Comparison of ENCODE assay signal across 25 cellular contexts in genomic region chr14:29868000-29868399, GRCh38. TPM values are rescaled to one million over a fixed set of nuclear protein-coding genes. Genes with fewer than 3 reads are reported as not detected.
DNase-seq lines count a peak whose midpoint lies in the region; ATAC-seq and TF ChIP-seq lines count a peak whose summit lies in the region.
"Had no signal": no experiment of that assay in that cellular context is flagged by ENCODE, and none has a peak within 500 bp of the region (broad histone marks: within the 10 kb centered on the region; RNA-seq: fewer than 3 reads in every experiment).

No MANE protein-coding gene starts in this region.

- intact Hi-C loops in IMR-90 (cut with micrococcal nuclease), result no loop called here

- H3K4ac ChIP-seq in IMR-90 (ENCODE audit: low read depth, low read length), result no peak overlapping the region

- no peak overlapping the region for H4K91ac ChIP-seq in IMR-90 (ENCODE audit: insufficient read depth, low read depth, low read length)

- no peaks in the 10 kb centered on the region; the same call in 1 of the 2 replicates for H4K20me1 ChIP-seq in IMR-90 (ENCODE audit: insufficient read depth, low read length)

- no peak overlapping the region for H2BK15ac ChIP-seq in IMR-90 (ENCODE audit: low read depth, low read length)

- H3K9ac ChIP-seq in IMR-90 (ENCODE audit: low read depth, low read length) (no peak overlapping the region), adipocyte (ENCODE audit: low read length) (no peak overlapping the region)
- H3K9ac ChIP-seq: KMS-11 had no signal

- BruUV-seq in IMR-90 (replicated peaks; lab: Mats Ljungman, UMichigan), result no TSS peak

- dilution Hi-C loops in IMR-90 (cut with HindIII; ENCODE audit: low sequenced_read_pairs, unreplicated experiment), result no loop called here

- no CpG with 5 or more reads among the region's 3 CpGs for WGBS in IMR-90 (ENCODE audit: extremely low coverage in 2 of 2, insufficient read length in 1 of 2), 2 experiments

- POLR2A ChIA-PET in IMR-90 (lab: Charles Lee; ENCODE audit: unreplicated experiment), result interaction anchor here (1.2 kb wide), 1 partner anchor 11 kb away, joined by 3 read pairs; no protein-coding TSS in a partner anchor

- H2BK120ac ChIP-seq in IMR-90 (ENCODE audit: low read depth, low read length), result no peak overlapping the region

- H3K4me3 ChIP-seq in IMR-90 (ENCODE audit: insufficient read depth, low read depth, low read length), result no peak overlapping the region
- H3K4me3 ChIP-seq in adipocyte (ENCODE audit: low read length), result no peak overlapping the region
- H3K4me3 ChIP-seq: breast epithelium, left ventricle myocardium inferior, right atrium auricular region, thoracic aorta had no signal

- no peak for TF ChIP-seq CTCF in IMR-90 (conservative IDR thresholded peaks at IDR 0.05; ENCODE audit: low read depth, low read length)
- TF ChIP-seq CTCF in omental fat pad (IDR thresholded peaks at IDR 0.05), result no peak

- no peak overlapping the region for H3K27ac ChIP-seq in IMR-90 (ENCODE audit: insufficient read depth, low read length)
- H3K27ac ChIP-seq: breast epithelium, KMS-11, left ventricle myocardium inferior, right atrium auricular region, thoracic aorta had no signal

- H3K18ac ChIP-seq in IMR-90 (ENCODE audit: low read depth, low read length), result no peak overlapping the region

- no peak overlapping the region for H4K8ac ChIP-seq in IMR-90 (ENCODE audit: low read depth in 2 of 2, low read length in 2 of 2)

- no peak overlapping the region for H4K5ac ChIP-seq in IMR-90 (ENCODE audit: low read depth, low read length)

- peaks cover 3% of the 10 kb centered on the region; the same call in 1 of the 2 replicates for H3K9me1 ChIP-seq in IMR-90 (ENCODE audit: insufficient read depth, low read length)

- H3K56ac ChIP-seq in IMR-90 (ENCODE audit: extremely low read depth, insufficient read depth, low read length), result no peak overlapping the region

- no peak overlapping the region for H2BK20ac ChIP-seq in IMR-90 (ENCODE audit: low read depth, low read length)

- DNase-seq in NCI-H1105 treated with DMSO at 0.1 percent for 48 hours (lab: John Stamatoyannopoulos, UW), result peak; percentile 16
- no peak for DNase-seq in NCI-H1105 (lab: John Stamatoyannopoulos, UW)
- DNase-seq in IMR-90, result peak; percentile 56
- peak; percentile 65 for DNase-seq in adipocyte (ENCODE audit: low read depth)
- DNase-seq in iris pigment epithelial cell (ENCODE audit: low read depth), result peak; percentile 45
- DNase-seq in omental fat pad (ENCODE audit: low spot score), result no peak
- no peak for DNase-seq in NOMO-1 (lab: John Stamatoyannopoulos, UW; ENCODE audit: unreplicated experiment in 2 of 2)
- DNase-seq: activated CD4-positive, alpha-beta T cell treated with anti-CD3 and anti-CD28 coated beads, Interleukin-2, amount 50 U/mL, for 4 hours; activated naive CD4-positive, alpha-beta T cell treated with Interleukin-2 at 50 U/mL for 16 hours; CD4-positive, alpha-beta T cell; islet precursor cell; left ventricle myocardium inferior; mesendoderm; NCI-H524 treated with DMSO at 0.1 percent for 48 hours; posterior cingulate gyrus; stimulated activated CD4-positive, alpha-beta T cell treated with anti-CD3 and anti-CD28 coated beads, Interleukin-1b, Interleukin-23, amount 100 ng/mL, for 48 hours; stimulated activated naive CD8-positive, alpha-beta T cell treated with anti-CD3 and anti-CD28 coated beads, Interleukin-15, Interleukin-2, amounts not matched to agents 100 U/mL and 50 U/mL, for 24 hours; T-helper 2 cell had no signal

- H3K23ac ChIP-seq in IMR-90 (ENCODE audit: low read depth, low read length), result no peak overlapping the region

- H3K36me3 ChIP-seq in IMR-90 (ENCODE audit: control insufficient read depth, insufficient read depth, low read length), result no peaks in the 10 kb centered on the region
- H3K36me3 ChIP-seq in adipocyte (ENCODE audit: control insufficient read depth, insufficient read depth, low read length, severe bottlenecking), result no peaks in the 10 kb centered on the region
- H3K36me3 ChIP-seq: breast epithelium, left ventricle myocardium inferior, right atrium auricular region, thoracic aorta had no signal

- peak overlapping the region; percentile 63; the same call in 1 of the 2 replicates for H3K4me2 ChIP-seq in IMR-90 (ENCODE audit: low read depth, low read length)
- H3K4me2 ChIP-seq: KMS-11 had no signal

- peaks cover 0 to 22% of the 10 kb centered on the region in 2 experiments; a peak in 2 of 4 replicates for H3K79me1 ChIP-seq in IMR-90 (ENCODE audit: low read depth in 1 of 2, low read length in 2 of 2)

- CTCF ChIA-PET in IMR-90 (lab: Yijun Ruan, JAX), result no interaction called here

- H3K4me1 ChIP-seq in IMR-90 (ENCODE audit: control insufficient read depth, insufficient read depth, low read length) (no peaks in the 10 kb centered on the region), adipocyte (ENCODE audit: control insufficient read depth, insufficient read depth, low read length) (peaks cover 8% of the 10 kb centered on the region)
- H3K4me1 ChIP-seq: breast epithelium, left ventricle myocardium inferior, right atrium auricular region had no signal

- in situ Hi-C loops in IMR-90 (cut with MboI; ENCODE audit: low sequenced_read_pairs), result no loop called here

- no peak overlapping the region for H3K14ac ChIP-seq in IMR-90 (replicated peaks; ENCODE audit: low read depth, low read length)

- TF ChIP-seq RAD21 in IMR-90 (IDR thresholded peaks at IDR 0.05; ENCODE audit: low read length), result no peak

- H3K9me3 ChIP-seq in IMR-90 (ENCODE audit: control insufficient read depth, insufficient read depth, low read length) (no peaks in the 10 kb centered on the region), adipocyte (ENCODE audit: control insufficient read depth, low read length) (no peaks in the 10 kb centered on the region)
- H3K9me3 ChIP-seq: breast epithelium, left ventricle myocardium inferior, right atrium auricular region, thoracic aorta had no signal

- no peak overlapping the region for H2AK5ac ChIP-seq in IMR-90 (ENCODE audit: low read depth, low read length)

- ATAC-seq in IMR-90 (ENCODE audit: low read depth), result peak; percentile 70
- no peak for ATAC-seq in HG02840 (IDR thresholded peaks at IDR 0.05; ENCODE audit: low FRiP score, unreplicated experiment)
- ATAC-seq in omental fat pad (ENCODE audit: low FRiP score), result no peak
- ATAC-seq: activated CD4-positive, CD25-positive, alpha-beta regulatory T cell treated with anti-CD3 and anti-CD28 coated beads, Interleukin-2, amount 50 U/mL, for 24 hours; Panc1; stimulated activated naive CD8-positive, alpha-beta T cell treated with anti-CD3 and anti-CD28 coated beads, Interleukin-15, Interleukin-2, amounts not matched to agents 100 U/mL and 50 U/mL, for 24 hours had no signal

- TF ChIP-seq POLR2A in IMR-90 (IDR thresholded peaks at IDR 0.05; ENCODE audit: low read depth, low read length), result no peak

- no peak overlapping the region for H2AK9ac ChIP-seq in IMR-90 (replicated peaks; ENCODE audit: low read depth, low read length, poor library complexity)

- no peak overlapping the region for H2BK5ac ChIP-seq in IMR-90 (ENCODE audit: low read depth, low read length, poor library complexity, severe bottlenecking)

- no peaks in the 10 kb centered on the region for H3K27me3 ChIP-seq in IMR-90 (ENCODE audit: control insufficient read depth, insufficient read depth, low read length)
- H3K27me3 ChIP-seq in adipocyte (replicated peaks; ENCODE audit: control insufficient read depth, insufficient read depth, low read length), result no peaks in the 10 kb centered on the region
- H3K27me3 ChIP-seq: breast epithelium, right atrium auricular region had no signal

- H2AFZ ChIP-seq in IMR-90 (replicated peaks; ENCODE audit: low read length, poor library complexity), result no peak overlapping the region

TF ChIP-seq in IMR-90, 13 proteins besides CTCF, POLR2A, EP300 and RAD21:
- no peak for TF ChIP-seq CEBPB (IDR thresholded peaks at IDR 0.05; ENCODE audit: low read depth, low read length)
- TF ChIP-seq RCOR1 (IDR thresholded peaks at IDR 0.05; ENCODE audit: insufficient replicate concordance, low read length), result no peak
- 0 out of 2 replicates have a peak, but pooled peaks have one; percentile 34 for TF ChIP-seq MAFK (IDR thresholded peaks at IDR 0.05; ENCODE audit: low read depth, low read length)
- TF ChIP-seq MXI1 (IDR thresholded peaks at IDR 0.05; ENCODE audit: borderline replicate concordance, low read depth, low read length), result no peak

RNA-seq across cellular contexts. Expression of gene PRKD1, which starts 59.6 kb away (rescaled TPM):
- total RNA-seq in IMR-90 (2012; rRNA removed) (12.8 and 12.9 TPM in 2 replicates), omental fat pad (10 to 100 TPM in 3 of 4 donors, 1 to 10 TPM in 1; 9.1 to 34.7 (median 14.6) TPM)
- 12.2 and 14.2 TPM in 2 replicates for polyA plus RNA-seq in IMR-90 (2012; rRNA removed)
- 4.0 and 5.8 TPM in 2 replicates for polyA plus RNA-seq in IMR-90 (2012; cell fraction: cytosol; rRNA removed)
- polyA plus RNA-seq in IMR-90 (2012; cell fraction: nucleus; rRNA removed; ENCODE audit: low replicate concordance), result 5.6 and 31.1 TPM in 2 replicates
- total RNA-seq: CD4-positive, alpha-beta T cell had no signal

Comparison
In these comparisons a context has a peak if more than half of its experiments do, and no peak if none do; other contexts are left out.
1. DNase-seq: peak in NCI-H1105 treated with DMSO at 0.1 percent for 48 hours (single experiment), IMR-90 (single experiment), adipocyte (single experiment) and iris pigment epithelial cell (single experiment); none in NCI-H1105 (single experiment), omental fat pad (single experiment) and NOMO-1 (0 of 2).